9 cellular contexts compared by ENCODE assay signal in genomic region chr10:122911889-122912484, GRCh38. TPM values are rescaled to one million over a fixed set of nuclear protein-coding genes. Genes with fewer than 3 reads are reported as not detected.
DNase-seq lines count a peak whose midpoint lies in the region; ATAC-seq and TF ChIP-seq lines count a peak whose summit lies in the region.
"Had no signal": no experiment of that assay in that cellular context is flagged by ENCODE, and none has a peak within 500 bp of the region (broad histone marks: within the 10 kb centered on the region; RNA-seq: fewer than 3 reads in every experiment).

No MANE protein-coding gene starts in this region.

- H3K4me3 Mint-ChIP-seq in activated CD4-positive, alpha-beta memory T cell treated with anti-CD3 and anti-CD28 coated beads, Interleukin-2, amount 10 ng/mL, durations not matched to agents 7 days and 5 days, result no peak overlapping the region

- H3K9ac ChIP-seq in fibroblast of lung (ENCODE audit: insufficient read depth, low read length), result no peak overlapping the region

- TF ChIP-seq CTCF in fibroblast of lung (conservative IDR thresholded peaks at IDR 0.05 in 1 of 2, IDR thresholded peaks at IDR 0.05 in 1 of 2; ENCODE audit: low read depth in 1 of 2, low read length in 2 of 2) (no peak), retinal pigment epithelial cell (conservative IDR thresholded peaks at IDR 0.05; ENCODE audit: low read depth, low read length) (no peak), suprapubic skin (IDR thresholded peaks at IDR 0.05) (no peak)

- no peak overlapping the region for H3K27ac ChIP-seq in fibroblast of lung (ENCODE audit: insufficient read depth, low read length)
- H3K27ac ChIP-seq in suprapubic skin, result no peak overlapping the region

- WGBS in suprapubic skin, result 23% methylated on average over 5 of the region's 5 CpGs

- H3K9me3 ChIP-seq in fibroblast of lung (ENCODE audit: control insufficient read depth, insufficient read depth, low read depth, low read length) (no peaks in the 10 kb centered on the region), suprapubic skin (no peaks in the 10 kb centered on the region)

- in situ Hi-C loops in KBM-7 (cut with MboI; ENCODE audit: low pct_unique_long_range_greater_than_20kb, low sequenced_read_pairs), result no loop called here

- H3K27me3 ChIP-seq in fibroblast of lung (ENCODE audit: control insufficient read depth, insufficient read depth, low read length), result no peaks in the 10 kb centered on the region
- H3K27me3 ChIP-seq in suprapubic skin, result no peaks in the 10 kb centered on the region

- H3K79me2 ChIP-seq in fibroblast of lung (ENCODE audit: control insufficient read depth, insufficient read depth, low read length), result no peaks in the 10 kb centered on the region

- H3K36me3 ChIP-seq in fibroblast of lung (ENCODE audit: control insufficient read depth, insufficient read depth, low read length) (no peaks in the 10 kb centered on the region), suprapubic skin (no peaks in the 10 kb centered on the region)

- CTCF ChIA-PET in activated CD4-positive, alpha-beta memory T cell treated with anti-CD3 and anti-CD28 coated beads, Interleukin-2, amount 10 ng/mL, durations not matched to agents 7 days and 5 days (lab: Charles Lee), result no interaction called here

- no peak overlapping the region for H3K4me3 ChIP-seq in fibroblast of lung (replicated peaks in 1 of 4; ENCODE audit: control extremely low read depth in 1 of 4, insufficient read depth in 1 of 4, low read depth in 3 of 4, low read length in 4 of 4)
- H3K4me3 ChIP-seq in retinal pigment epithelial cell (ENCODE audit: low read length), result no peak overlapping the region
- H3K4me3 ChIP-seq in suprapubic skin, result no peak overlapping the region

- peaks cover 2% of the 10 kb centered on the region for H3K27me3 Mint-ChIP-seq in activated CD4-positive, alpha-beta memory T cell treated with anti-CD3 and anti-CD28 coated beads, Interleukin-2, amount 10 ng/mL, durations not matched to agents 7 days and 5 days

- H3K9me3 Mint-ChIP-seq in activated CD4-positive, alpha-beta memory T cell treated with anti-CD3 and anti-CD28 coated beads, Interleukin-2, amount 10 ng/mL, durations not matched to agents 7 days and 5 days, result no peaks in the 10 kb centered on the region

- no peak for TF ChIP-seq POLR2A in suprapubic skin (IDR thresholded peaks at IDR 0.05)

- no peaks in the 10 kb centered on the region for H4K20me1 ChIP-seq in fibroblast of lung (ENCODE audit: control insufficient read depth, extremely low read depth, insufficient read depth, low read length)

- DNase-seq in COLO829 (ENCODE audit: low spot score) (peak; percentile 45), KBM-7 (peak; percentile 55), fibroblast of lung (ENCODE audit: low read depth in 2 of 2) (peak; percentile 44 to 55), retinal pigment epithelial cell (ENCODE audit: low read depth) (peak; percentile 22), suprapubic skin (ENCODE audit: low spot score in 2 of 2) (no peak)
- DNase-seq in activated CD4-positive, alpha-beta memory T cell treated with anti-CD3 and anti-CD28 coated beads, Interleukin-2, amount 10 ng/mL, durations not matched to agents 7 days and 5 days, result peak; percentile 69

- H3K4me2 ChIP-seq in fibroblast of lung (ENCODE audit: extremely low read depth, insufficient read depth, low read length), result no peak overlapping the region

- H3K4me1 ChIP-seq in fibroblast of lung (ENCODE audit: control insufficient read depth, extremely low read depth, insufficient read depth, low read length) (no peaks in the 10 kb centered on the region), suprapubic skin (no peaks in the 10 kb centered on the region)

- no peaks in the 10 kb centered on the region for H3K4me1 Mint-ChIP-seq in activated CD4-positive, alpha-beta memory T cell treated with anti-CD3 and anti-CD28 coated beads, Interleukin-2, amount 10 ng/mL, durations not matched to agents 7 days and 5 days

- H2AFZ ChIP-seq in fibroblast of lung (ENCODE audit: low read length), result no peak overlapping the region

- H3K27ac Mint-ChIP-seq in activated CD4-positive, alpha-beta memory T cell treated with anti-CD3 and anti-CD28 coated beads, Interleukin-2, amount 10 ng/mL, durations not matched to agents 7 days and 5 days, result no peak overlapping the region

- no peaks in the 10 kb centered on the region for H3K36me3 Mint-ChIP-seq in activated CD4-positive, alpha-beta memory T cell treated with anti-CD3 and anti-CD28 coated beads, Interleukin-2, amount 10 ng/mL, durations not matched to agents 7 days and 5 days (ENCODE audit: low read depth)

- TF ChIP-seq EP300 in suprapubic skin (IDR thresholded peaks at IDR 0.05), result no peak

- POLR2A ChIA-PET in activated CD4-positive, alpha-beta memory T cell treated with anti-CD3 and anti-CD28 coated beads, Interleukin-2, amount 10 ng/mL, durations not matched to agents 7 days and 5 days (lab: Charles Lee), result no interaction called here

- ATAC-seq in GM19455 (IDR thresholded peaks at IDR 0.05; ENCODE audit: unreplicated experiment) (no peak), HG02973 (IDR thresholded peaks at IDR 0.05; ENCODE audit: unreplicated experiment) (no peak)

RNA-seq across cellular contexts. Expression of gene FAM24A, which starts 1.6 kb away (rescaled TPM):
- not detected for total RNA-seq in activated CD4-positive, alpha-beta memory T cell treated with anti-CD3 and anti-CD28 coated beads, Interleukin-2, amount 10 ng/mL, durations not matched to agents 7 days and 5 days
- total RNA-seq in fibroblast of lung, result not detected in 2 replicates
- polyA plus RNA-seq in fibroblast of lung, result not detected in 2 replicates
- polyA plus RNA-seq in fibroblast of lung (2012), result not detected in 2 replicates
- not detected in 2 replicates for polyA minus RNA-seq in fibroblast of lung (ENCODE audit: low replicate concordance)
- total RNA-seq in suprapubic skin, result not detected
- total RNA-seq: urinary bladder had no signal
- polyA plus RNA-seq: urinary bladder had no signal

RNA-seq across cellular contexts. Expression of gene FAM24B, which starts 32.6 kb away (rescaled TPM):
- 10 to 100 TPM; 11.5 to 12.5 TPM for total RNA-seq in activated CD4-positive, alpha-beta memory T cell treated with anti-CD3 and anti-CD28 coated beads, Interleukin-2, amount 10 ng/mL, durations not matched to agents 7 days and 5 days
- total RNA-seq in fibroblast of lung, result 4.4 and 6.8 TPM in 2 replicates
- 3.9 and 4.9 TPM in 2 replicates for polyA plus RNA-seq in fibroblast of lung
- 4.0 and 4.5 TPM in 2 replicates for polyA plus RNA-seq in fibroblast of lung (2012)
- not detected in 2 replicates for polyA minus RNA-seq in fibroblast of lung (ENCODE audit: low replicate concordance)
- 1 to 10 TPM; 4.5 to 10.0 (median 7.1) TPM for total RNA-seq in suprapubic skin

RNA-seq across cellular contexts. Expression of gene C10orf88, which starts 42.0 kb away (rescaled TPM):
- total RNA-seq in activated CD4-positive, alpha-beta memory T cell treated with anti-CD3 and anti-CD28 coated beads, Interleukin-2, amount 10 ng/mL, durations not matched to agents 7 days and 5 days, result 10 to 100 TPM; 12.6 to 15.1 TPM
- total RNA-seq in fibroblast of lung (13.1 and 25.1 TPM in 2 replicates), suprapubic skin (1 to 10 TPM; 3.7 to 8.9 (median 5.5) TPM)
- 7.1 and 9.2 TPM in 2 replicates for polyA plus RNA-seq in fibroblast of lung
- 8.0 and 8.6 TPM in 2 replicates for polyA plus RNA-seq in fibroblast of lung (2012)
- 0.24 and 2.6 TPM in 2 replicates for polyA minus RNA-seq in fibroblast of lung (ENCODE audit: low replicate concordance)

Comparison
In these comparisons a context has a peak if more than half of its experiments do, and no peak if none do; other contexts are left out.
1. DNase-seq: peak in COLO829 (single experiment), KBM-7 (single experiment), activated CD4-positive, alpha-beta memory T cell treated with anti-CD3 and anti-CD28 coated beads, Interleukin-2, amount 10 ng/mL, durations not matched to agents 7 days and 5 days (single experiment), fibroblast of lung (2 of 2) and retinal pigment epithelial cell (single experiment); none in suprapubic skin (0 of 2).